In genomic region chr18:76827205-76827885, GRCh38 we compare ENCODE assay signal across 12 cellular contexts. TPM values are rescaled to one million over a fixed set of nuclear protein-coding genes. Genes with fewer than 3 reads are reported as not detected.
A peak's percentile ranks its signal among the peaks of the same experiment; 100 is the strongest.
DNase-seq lines count a peak whose midpoint lies in the region; ATAC-seq, FAIRE-seq and TF ChIP-seq lines count a peak whose summit lies in the region.
"Had no signal": no experiment of that assay in that cellular context is flagged by ENCODE, and none has a peak within 500 bp of the region (broad histone marks: within the 10 kb centered on the region; RNA-seq: fewer than 3 reads in every experiment).

No MANE protein-coding gene starts in this region.

- no peaks in the 10 kb centered on the region for H3K9me3 Mint-ChIP-seq in CD4-positive, CD25-positive, alpha-beta regulatory T cell
- peaks cover 7% of the 10 kb centered on the region for H3K9me3 Mint-ChIP-seq in WTC11
- H3K9me3 Mint-ChIP-seq in naive thymus-derived CD4-positive, alpha-beta T cell: no peaks in the 10 kb centered on the region
- H3K9me3 Mint-ChIP-seq: stimulated activated naive CD8-positive, alpha-beta T cell treated with anti-CD3 and anti-CD28 coated beads, Interleukin-15, Interleukin-2, amounts not matched to agents 100 ng/mL and 50 ng/mL, for 24 hours had no signal

- peaks cover 5% of the 10 kb centered on the region for H3K27me3 Mint-ChIP-seq in CD4-positive, CD25-positive, alpha-beta regulatory T cell
- H3K27me3 Mint-ChIP-seq in WTC11 (ENCODE audit: low read depth): no peaks in the 10 kb centered on the region; the same call in 1 of the 2 replicates
- H3K27me3 Mint-ChIP-seq in naive thymus-derived CD4-positive, alpha-beta T cell: no peaks in the 10 kb centered on the region
- H3K27me3 Mint-ChIP-seq: stimulated activated naive CD8-positive, alpha-beta T cell treated with anti-CD3 and anti-CD28 coated beads, Interleukin-15, Interleukin-2, amounts not matched to agents 100 ng/mL and 50 ng/mL, for 24 hours had no signal

- peak overlapping the region in 2 of 4 donors; percentile 4 to 78 for H3K4me3 Mint-ChIP-seq in CD4-positive, CD25-positive, alpha-beta regulatory T cell
- no peak overlapping the region for H3K4me3 Mint-ChIP-seq in WTC11
- peak overlapping the region in 1 of 10 donors; percentile 16 for H3K4me3 Mint-ChIP-seq in naive thymus-derived CD4-positive, alpha-beta T cell
- H3K4me3 Mint-ChIP-seq: stimulated activated naive CD8-positive, alpha-beta T cell treated with anti-CD3 and anti-CD28 coated beads, Interleukin-15, Interleukin-2, amounts not matched to agents 100 ng/mL and 50 ng/mL, for 24 hours had no signal

- peaks cover 20% of the 10 kb centered on the region for H3K4me1 ChIP-seq in CD4-positive, CD25-positive, alpha-beta regulatory T cell (ENCODE audit: control insufficient read depth, insufficient read depth, low read length, poor library complexity, severe bottlenecking)
- H3K4me1 ChIP-seq in naive thymus-derived CD4-positive, alpha-beta T cell (ENCODE audit: control insufficient read depth in 2 of 2, insufficient read depth in 2 of 2, low read length in 2 of 2): peaks cover 0 to 3% of the 10 kb centered on the region in 2 donors
- peaks cover 0 to 3% of the 10 kb centered on the region in 2 donors for H3K4me1 ChIP-seq in kidney (ENCODE audit: control insufficient read depth in 1 of 2, insufficient read depth in 1 of 2, low read depth in 1 of 2, low read length in 2 of 2)

- H3K9me3 ChIP-seq in CD4-positive, CD25-positive, alpha-beta regulatory T cell (ENCODE audit: control insufficient read depth in 2 of 2, low read length in 2 of 2): no peaks in the 10 kb centered on the region
- H3K9me3 ChIP-seq in naive thymus-derived CD4-positive, alpha-beta T cell (ENCODE audit: control insufficient read depth in 2 of 3, low read length in 3 of 3): no peaks in the 10 kb centered on the region
- H3K9me3 ChIP-seq in kidney (ENCODE audit: control insufficient read depth in 1 of 2, low read length in 2 of 2): no peaks in the 10 kb centered on the region

- no peak overlapping the region for H3K9ac ChIP-seq in kidney (ENCODE audit: low read length in 2 of 2)

- H3K27ac Mint-ChIP-seq in CD4-positive, CD25-positive, alpha-beta regulatory T cell: peak overlapping the region in 2 of 3 donors; percentile 15 to 56
- H3K27ac Mint-ChIP-seq in WTC11: peak overlapping the region; percentile 45
- H3K27ac Mint-ChIP-seq in naive thymus-derived CD4-positive, alpha-beta T cell: peak overlapping the region in 6 of 9 donors; percentile 10 to 82 (median 58)
- H3K27ac Mint-ChIP-seq: stimulated activated naive CD8-positive, alpha-beta T cell treated with anti-CD3 and anti-CD28 coated beads, Interleukin-15, Interleukin-2, amounts not matched to agents 100 ng/mL and 50 ng/mL, for 24 hours had no signal

- H3K27ac ChIP-seq in CD4-positive, CD25-positive, alpha-beta regulatory T cell (ENCODE audit: insufficient read depth, low read length, poor library complexity, severe bottlenecking): no peak overlapping the region
- H3K27ac ChIP-seq in naive thymus-derived CD4-positive, alpha-beta T cell (ENCODE audit: low read depth, low read length): no peak overlapping the region
- no peak overlapping the region for H3K27ac ChIP-seq in kidney (ENCODE audit: low read depth in 2 of 2, low read length in 2 of 2)

- no peak for DNase-seq in CD4-positive, CD25-positive, alpha-beta regulatory T cell
- peak; percentile 39 for DNase-seq in GM03348 (ENCODE audit: low spot score)
- no peak for DNase-seq in WTC11 (ENCODE audit: low spot score)
- DNase-seq in naive thymus-derived CD4-positive, alpha-beta T cell: no peak
- DNase-seq in left cardiac atrium: no peak
- no peak for DNase-seq in kidney
- DNase-seq: MV-4-11, NCI-H2171 treated with DMSO at 0.1 percent for 48 hours, nucleus accumbens had no signal

- H3K36me3 Mint-ChIP-seq in CD4-positive, CD25-positive, alpha-beta regulatory T cell: peaks cover under 1% of the 10 kb centered on the region
- peaks cover 4% of the 10 kb centered on the region; the same call in 1 of the 2 replicates for H3K36me3 Mint-ChIP-seq in WTC11
- peaks cover 0 to 11% (median 3%) of the 10 kb centered on the region in 5 donors for H3K36me3 Mint-ChIP-seq in naive thymus-derived CD4-positive, alpha-beta T cell

- intact Hi-C loops in naive thymus-derived CD4-positive, alpha-beta T cell (cut with micrococcal nuclease): no loop called here
- intact Hi-C loops in left cardiac atrium (cut with DNase I): no loop called here
- intact Hi-C loops in kidney (cut with DNase I): no loop called here

- POLR2A ChIA-PET in WTC11 (lab: Charles Lee): no interaction called here
- POLR2A ChIA-PET in naive thymus-derived CD4-positive, alpha-beta T cell (lab: Charles Lee): interaction anchor here (0.5 kb wide), 1 partner anchor 41 kb away, joined by 4 read pairs; no protein-coding TSS in a partner anchor

- no peaks in the 10 kb centered on the region for H3K36me3 ChIP-seq in CD4-positive, CD25-positive, alpha-beta regulatory T cell (ENCODE audit: control insufficient read depth, insufficient read depth, low read length)
- no peaks in the 10 kb centered on the region for H3K36me3 ChIP-seq in naive thymus-derived CD4-positive, alpha-beta T cell (ENCODE audit: control insufficient read depth in 2 of 3, insufficient read depth in 3 of 3, low read length in 3 of 3)
- no peaks in the 10 kb centered on the region for H3K36me3 ChIP-seq in kidney (ENCODE audit: control insufficient read depth in 1 of 2, insufficient read depth in 2 of 2, low read length in 2 of 2)

- ATAC-seq in CD4-positive, CD25-positive, alpha-beta regulatory T cell (ENCODE audit: low read depth in 2 of 2): no peak
- no peak for ATAC-seq in WTC11
- ATAC-seq in naive thymus-derived CD4-positive, alpha-beta T cell: no peak
- ATAC-seq in GM21786 (IDR thresholded peaks at IDR 0.05; ENCODE audit: unreplicated experiment): no peak
- no peak for ATAC-seq in left cardiac atrium

- no peaks in the 10 kb centered on the region for H3K27me3 ChIP-seq in CD4-positive, CD25-positive, alpha-beta regulatory T cell (ENCODE audit: control insufficient read depth, insufficient read depth, low read length)
- no peaks in the 10 kb centered on the region for H3K27me3 ChIP-seq in naive thymus-derived CD4-positive, alpha-beta T cell (ENCODE audit: control insufficient read depth in 2 of 2, insufficient read depth in 2 of 2, low read length in 2 of 2)

- no peak overlapping the region for H3K4me3 ChIP-seq in CD4-positive, CD25-positive, alpha-beta regulatory T cell (ENCODE audit: low read depth, low read length)
- no peak overlapping the region for H3K4me3 ChIP-seq in naive thymus-derived CD4-positive, alpha-beta T cell (ENCODE audit: low read length)
- H3K4me3 ChIP-seq in kidney (ENCODE audit: low read length in 2 of 2): no peak overlapping the region

- FAIRE-seq in kidney (lab: Jason Lieb, UNC): no peak
- FAIRE-seq: HTR-8/SVneo had no signal

- H3K4me1 Mint-ChIP-seq in CD4-positive, CD25-positive, alpha-beta regulatory T cell: peaks cover 35 to 62% (median 53%) of the 10 kb centered on the region in 4 donors
- H3K4me1 Mint-ChIP-seq in WTC11: peaks cover 27% of the 10 kb centered on the region
- peaks cover 25 to 53% (median 49%) of the 10 kb centered on the region in 7 donors for H3K4me1 Mint-ChIP-seq in naive thymus-derived CD4-positive, alpha-beta T cell

- TF ChIP-seq CTCF in WTC11 (IDR thresholded peaks at IDR 0.05) (no peak), kidney (IDR thresholded peaks at IDR 0.05; ENCODE audit: borderline replicate concordance, extremely low read depth, insufficient read depth) (no peak)

- CTCF ChIA-PET in WTC11 (lab: Charles Lee): no interaction called here
- CTCF ChIA-PET in naive thymus-derived CD4-positive, alpha-beta T cell (lab: Charles Lee): interaction anchor here (0.6 kb wide), 1 partner anchor 399 kb away, joined by 3 read pairs; no protein-coding TSS in a partner anchor

TF ChIP-seq in WTC11, 78 proteins besides CTCF, POLR2A, EP300 and RAD21 (continues in another document):
- TF ChIP-seq, protein P1, sequence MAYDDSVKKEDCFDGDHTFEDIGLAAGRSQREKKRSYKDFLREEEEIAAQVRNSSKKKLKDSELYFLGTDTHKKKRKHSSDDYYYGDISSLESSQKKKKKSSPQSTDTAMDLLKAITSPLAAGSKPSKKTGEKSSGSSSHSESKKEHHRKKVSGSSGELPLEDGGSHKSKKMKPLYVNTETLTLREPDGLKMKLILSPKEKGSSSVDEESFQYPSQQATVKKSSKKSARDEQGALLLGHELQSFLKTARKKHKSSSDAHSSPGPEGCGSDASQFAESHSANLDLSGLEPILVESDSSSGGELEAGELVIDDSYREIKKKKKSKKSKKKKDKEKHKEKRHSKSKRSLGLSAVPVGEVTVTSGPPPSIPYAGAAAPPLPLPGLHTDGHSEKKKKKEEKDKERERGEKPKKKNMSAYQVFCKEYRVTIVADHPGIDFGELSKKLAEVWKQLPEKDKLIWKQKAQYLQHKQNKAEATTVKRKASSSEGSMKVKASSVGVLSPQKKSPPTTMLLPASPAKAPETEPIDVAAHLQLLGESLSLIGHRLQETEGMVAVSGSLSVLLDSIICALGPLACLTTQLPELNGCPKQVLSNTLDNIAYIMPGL (CRISPR knock-in tag; IDR thresholded peaks at IDR 0.05): no peak
- TF ChIP-seq TEAD4 (CRISPR knock-in tag; IDR thresholded peaks at IDR 0.05) (no peak), OVOL2 (CRISPR knock-in tag; IDR thresholded peaks at IDR 0.05; ENCODE audit: borderline replicate concordance) (no peak)
- TF ChIP-seq, protein P2, sequence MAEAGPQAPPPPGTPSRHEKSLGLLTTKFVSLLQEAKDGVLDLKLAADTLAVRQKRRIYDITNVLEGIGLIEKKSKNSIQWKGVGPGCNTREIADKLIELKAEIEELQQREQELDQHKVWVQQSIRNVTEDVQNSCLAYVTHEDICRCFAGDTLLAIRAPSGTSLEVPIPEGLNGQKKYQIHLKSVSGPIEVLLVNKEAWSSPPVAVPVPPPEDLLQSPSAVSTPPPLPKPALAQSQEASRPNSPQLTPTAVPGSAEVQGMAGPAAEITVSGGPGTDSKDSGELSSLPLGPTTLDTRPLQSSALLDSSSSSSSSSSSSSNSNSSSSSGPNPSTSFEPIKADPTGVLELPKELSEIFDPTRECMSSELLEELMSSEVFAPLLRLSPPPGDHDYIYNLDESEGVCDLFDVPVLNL (CRISPR knock-in tag; IDR thresholded peaks at IDR 0.05; ENCODE audit: borderline replicate concordance, low read depth): no peak

RNA-seq across cellular contexts. Expression of gene ZNF236, which starts 5.0 kb away (rescaled TPM):
- total RNA-seq in CD4-positive, CD25-positive, alpha-beta regulatory T cell: 26.1 TPM
- 10 to 100 TPM in 1 of 4 donors, 1 to 10 TPM in 3; 5.5 to 10.2 (median 7.0) TPM for polyA plus RNA-seq in CD4-positive, CD25-positive, alpha-beta regulatory T cell
- 19.9 to 23.4 TPM (median 20.6 TPM) in 3 replicates for total RNA-seq in WTC11 (2021)
- 10 to 100 TPM; 25.9 to 34.5 (median 30.6) TPM for total RNA-seq in naive thymus-derived CD4-positive, alpha-beta T cell
- 10 to 100 TPM in 1 of 2 donors, 1 to 10 TPM in 1; 5.7 to 12.6 TPM for polyA plus RNA-seq in naive thymus-derived CD4-positive, alpha-beta T cell
- total RNA-seq in left cardiac atrium: 10 to 100 TPM; 11.7 to 12.1 TPM
- total RNA-seq in kidney: 18.6 TPM
- polyA plus RNA-seq in kidney (ENCODE audit: insufficient read depth, low read depth, low replicate concordance): 1.1 TPM
